In the genomic region with DNA sequence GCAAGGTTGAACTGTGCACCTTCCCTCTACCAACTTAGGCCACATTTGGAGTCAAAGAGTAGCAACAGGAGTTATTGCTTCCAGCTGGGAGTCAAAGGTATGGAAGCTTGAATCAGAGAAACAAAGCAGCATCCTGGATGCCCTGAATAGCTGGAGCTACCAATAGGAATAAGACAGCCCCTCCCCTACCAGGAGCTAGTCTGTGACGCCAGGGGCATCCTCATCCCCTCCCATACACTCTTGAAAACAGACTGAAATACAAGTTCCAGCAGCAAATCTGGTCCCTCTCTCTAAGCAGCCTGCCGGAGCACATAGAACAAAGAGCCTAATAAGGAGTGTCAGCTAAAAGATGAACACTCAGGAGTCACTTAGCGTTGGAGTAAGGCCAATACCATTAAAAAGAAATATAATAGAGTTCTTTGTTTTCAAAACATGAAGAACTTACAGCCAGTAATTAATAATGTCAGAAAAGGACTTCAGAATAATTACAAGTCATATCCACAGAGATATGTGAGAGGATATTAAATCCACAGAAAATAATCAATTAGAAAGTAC, we compare ENCODE assay signal across 27 cellular contexts. TPM values are rescaled to one million over a fixed set of nuclear protein-coding genes. Genes with fewer than 3 reads are reported as not detected.
DNase-seq lines count a peak whose midpoint lies in the region; ATAC-seq, FAIRE-seq and TF ChIP-seq lines count a peak whose summit lies in the region.
"Had no signal": no experiment of that assay in that cellular context is flagged by ENCODE, and none has a peak within 500 bp of the region (broad histone marks: within the 10 kb centered on the region; RNA-seq: fewer than 3 reads in every experiment).

No MANE protein-coding gene starts in this region.

- intact Hi-C loops in IMR-90 (cut with micrococcal nuclease) (no loop called here), ovary (cut with DNase I) (no loop called here)

- no peaks in the 10 kb centered on the region for H3K79me2 ChIP-seq in H1 (ENCODE audit: control insufficient read depth in 1 of 2, insufficient read depth in 2 of 2, low read length in 2 of 2)

- H3K23ac ChIP-seq in IMR-90 (ENCODE audit: low read depth, low read length) (no peak overlapping the region), H1 (ENCODE audit: insufficient read length) (no peak overlapping the region)

- in situ Hi-C loops in IMR-90 (cut with MboI; ENCODE audit: low sequenced_read_pairs): no loop called here

- POLR2A ChIA-PET in IMR-90 (lab: Charles Lee; ENCODE audit: unreplicated experiment) (no interaction called here), H1 (lab: Charles Lee; ENCODE audit: partially characterized antibody) (no interaction called here)

- no peak overlapping the region for H4K8ac ChIP-seq in IMR-90 (ENCODE audit: low read depth in 2 of 2, low read length in 2 of 2)
- no peak overlapping the region for H4K8ac ChIP-seq in H1 (ENCODE audit: extremely low read depth, insufficient read depth, low read length)

- H3K27me3 ChIP-seq in IMR-90 (ENCODE audit: control insufficient read depth, insufficient read depth, low read length) (no peaks in the 10 kb centered on the region), H1 (replicated peaks in 1 of 4; ENCODE audit: control insufficient read depth in 3 of 4, extremely low read depth in 1 of 4, insufficient read depth in 3 of 4, low read length in 3 of 4) (peaks cover 0 to 1% (median 0%) of the 10 kb centered on the region in 4 experiments; a peak in 1 of 7 replicates), skeletal muscle tissue (ENCODE audit: control insufficient read depth in 3 of 3, insufficient read depth in 3 of 3, low read length in 3 of 3) (no peaks in the 10 kb centered on the region), ovary (no peaks in the 10 kb centered on the region)
- H3K27me3 ChIP-seq: BLaER1 treated with 17β-estradiol and CSF1 and Interleukin-3, amounts not matched to agents 10 nM and 100 nM; upper lobe of left lung had no signal

- TF ChIP-seq CTCF in IMR-90 (conservative IDR thresholded peaks at IDR 0.05; ENCODE audit: low read depth, low read length) (no peak), H1 (IDR thresholded peaks at IDR 0.05; ENCODE audit: control extremely low read depth in 1 of 3, insufficient read depth in 1 of 3, low read depth in 1 of 3, low read length in 3 of 3) (no peak), ovary (IDR thresholded peaks at IDR 0.05) (no peak)

- TF ChIP-seq EP300 in H1 (IDR thresholded peaks at IDR 0.05; ENCODE audit: borderline replicate concordance in 1 of 2, low read depth in 2 of 2, low read length in 2 of 2) (no peak), ovary (IDR thresholded peaks at IDR 0.05) (no peak)

- no peak overlapping the region for H2BK5ac ChIP-seq in IMR-90 (ENCODE audit: low read depth, low read length, poor library complexity, severe bottlenecking)
- H2BK5ac ChIP-seq in H1 (ENCODE audit: low read depth, low read length): no peak overlapping the region

- 0 out of 2 replicates have a peak overlapping the region, but pooled peaks have one; percentile 63 for H3K14ac ChIP-seq in IMR-90 (replicated peaks; ENCODE audit: low read depth, low read length)
- no peak overlapping the region for H3K14ac ChIP-seq in H1 (ENCODE audit: insufficient read length)

- no peak overlapping the region for H3K27ac ChIP-seq in IMR-90 (ENCODE audit: insufficient read depth, low read length)
- no peak overlapping the region for H3K27ac ChIP-seq in H1 (ENCODE audit: low read depth, low read length)
- peak overlapping the region; percentile 26 for H3K27ac ChIP-seq in skeletal muscle tissue (ENCODE audit: low read depth, low read length)
- no peak overlapping the region for H3K27ac ChIP-seq in ovary
- H3K27ac ChIP-seq: BLaER1 treated with 17β-estradiol and CSF1 and Interleukin-3, amounts not matched to agents 10 nM and 100 nM; HL-60; skin epidermis; upper lobe of left lung had no signal

- no peak overlapping the region for H4K5ac ChIP-seq in IMR-90 (ENCODE audit: low read depth, low read length)
- no peak overlapping the region for H4K5ac ChIP-seq in H1 (ENCODE audit: insufficient read length, low read depth, low read length)

- dilution Hi-C loops in IMR-90 (cut with HindIII; ENCODE audit: low sequenced_read_pairs, unreplicated experiment): no loop called here

- H3K9me1 ChIP-seq in IMR-90 (ENCODE audit: insufficient read depth, low read length): no peaks in the 10 kb centered on the region

- H4K91ac ChIP-seq in IMR-90 (ENCODE audit: insufficient read depth, low read depth, low read length) (no peak overlapping the region), H1 (replicated peaks; ENCODE audit: insufficient read length, low read length) (no peak overlapping the region)

- peak overlapping the region; percentile 46; the same call in 1 of the 2 replicates for H3K18ac ChIP-seq in IMR-90 (ENCODE audit: low read depth, low read length)
- no peak overlapping the region; the same call in 1 of the 2 replicates for H3K18ac ChIP-seq in H1 (ENCODE audit: extremely low read depth, low read length)

- H2AK9ac ChIP-seq in IMR-90 (replicated peaks; ENCODE audit: low read depth, low read length, poor library complexity): no peak overlapping the region

- no peak for TF ChIP-seq RAD21 in IMR-90 (IDR thresholded peaks at IDR 0.05; ENCODE audit: low read length)
- no peak for TF ChIP-seq RAD21 in H1 (IDR thresholded peaks at IDR 0.05 in 1 of 2, conservative IDR thresholded peaks at IDR 0.05 in 1 of 2; ENCODE audit: low read depth in 2 of 2, low read length in 2 of 2)

- H3K9me3 ChIP-seq in IMR-90 (ENCODE audit: control insufficient read depth, insufficient read depth, low read length) (no peaks in the 10 kb centered on the region), H1 (ENCODE audit: insufficient read depth in 2 of 2, low read depth in 1 of 2, low read length in 1 of 2) (no peaks in the 10 kb centered on the region), skeletal muscle tissue (ENCODE audit: control insufficient read depth in 3 of 3, low read length in 3 of 3) (no peaks in the 10 kb centered on the region), ovary (no peaks in the 10 kb centered on the region)
- H3K9me3 ChIP-seq: upper lobe of left lung had no signal

- H3K56ac ChIP-seq in IMR-90 (ENCODE audit: extremely low read depth, insufficient read depth, low read length): no peak overlapping the region
- no peak overlapping the region for H3K56ac ChIP-seq in H1 (replicated peaks; ENCODE audit: insufficient read length, low read depth, low read length)

- no TSS peak for BruUV-seq in IMR-90 (replicated peaks; lab: Mats Ljungman, UMichigan)

- WGBS in IMR-90 (ENCODE audit: extremely low coverage in 2 of 2, insufficient read length in 1 of 2), 2 experiments: no CpG with 5 or more reads among the region's 3 CpGs
- WGBS in H1 (ENCODE audit: extremely low coverage in 1 of 2, insufficient coverage in 1 of 2, insufficient read length in 1 of 2, insufficient replicate concordance in 2 of 2, low coverage in 1 of 2, low lambda C conversion rate in 2 of 2, missing lambda C conversion rate in 1 of 2), 2 experiments: 53% methylated on average over 3 of the region's 3 CpGs; no CpG with 5 or more reads in 1 of the 2 experiments
- 53 to 68% (median 63%) methylated on average over 3 of the region's 3 CpGs for WGBS in ovary, 3 donors

- no peak overlapping the region for H2BK15ac ChIP-seq in IMR-90 (ENCODE audit: low read depth, low read length)
- H2BK15ac ChIP-seq in H1 (ENCODE audit: low read length): no peak overlapping the region

- peak overlapping the region; percentile 59 for H2AFZ ChIP-seq in IMR-90 (replicated peaks; ENCODE audit: low read length, poor library complexity)
- peak overlapping the region; percentile 86 for H2AFZ ChIP-seq in H1 (ENCODE audit: low read length)

- no peaks in the 10 kb centered on the region for H4K20me1 ChIP-seq in IMR-90 (ENCODE audit: insufficient read depth, low read length)
- no peaks in the 10 kb centered on the region for H4K20me1 ChIP-seq in H1 (replicated peaks in 1 of 2; ENCODE audit: control insufficient read depth in 1 of 2, insufficient read depth in 2 of 2, low read length in 2 of 2)
- H4K20me1 ChIP-seq: BLaER1 treated with 17β-estradiol and CSF1 and Interleukin-3, amounts not matched to agents 10 nM and 100 nM had no signal

- H3K4me2 ChIP-seq in IMR-90 (ENCODE audit: low read depth, low read length) (no peak overlapping the region), H1 (ENCODE audit: insufficient read depth in 1 of 2, low read depth in 2 of 2, low read length in 2 of 2) (peak overlapping the region in 1 of 2 experiments; percentile 27; a peak in 1 of 4 replicates)
- H3K4me2 ChIP-seq: BLaER1 treated with 17β-estradiol and CSF1 and Interleukin-3, amounts not matched to agents 10 nM and 100 nM had no signal

- DNase-seq in IMR-90 (no peak), H1 (ENCODE audit: low read depth in 1 of 2, low spot score in 2 of 2) (peak; percentile 19 to 51), iPS-NIHi11 (ENCODE audit: low spot score) (peak; percentile 64), ovary (no peak), medulla oblongata (ENCODE audit: extremely low spot score) (no peak)
- DNase-seq: activated B cell treated with CpG ODN at 0.5 μM for 24 hours; activated CD4-positive, alpha-beta T cell treated with anti-CD3 and anti-CD28 coated beads, Interleukin-2, amount 50 U/mL, for 1 hour; activated naive CD4-positive, alpha-beta T cell; activated T-cell treated with anti-CD3 and anti-CD28 coated beads, Interleukin-2, amount 50 U/mL, for 72 hours; Caco-2; GDM1; glutamatergic neuron; HCEC 1CT; Kasumi-1; naive B cell; NCI-H146; NCI-H2171 treated with DMSO at 0.1 percent for 48 hours; NCI-H524 treated with DMSO at 0.1 percent for 48 hours; nucleus accumbens; upper lobe of left lung had no signal

- H2BK12ac ChIP-seq in H1 (ENCODE audit: low read depth, low read length): no peak overlapping the region

- CTCF ChIA-PET in IMR-90 (lab: Yijun Ruan, JAX) (no interaction called here), H1 (lab: Charles Lee; ENCODE audit: partially characterized antibody) (interaction anchor here (1.4 kb wide), 1 partner anchor 8 kb away, joined by 3 read pairs; no protein-coding TSS in a partner anchor)

- H2BK120ac ChIP-seq in IMR-90 (ENCODE audit: low read depth, low read length): no peak overlapping the region
- no peak overlapping the region for H2BK120ac ChIP-seq in H1 (replicated peaks; ENCODE audit: low read depth, low read length)

- H3K36me3 ChIP-seq in IMR-90 (ENCODE audit: control insufficient read depth, insufficient read depth, low read length) (no peaks in the 10 kb centered on the region), H1 (ENCODE audit: control insufficient read depth in 2 of 4, insufficient read depth in 4 of 4, low read length in 3 of 4) (no peaks in the 10 kb centered on the region), skeletal muscle tissue (ENCODE audit: control insufficient read depth in 3 of 3, insufficient read depth in 3 of 3, low read length in 3 of 3) (no peaks in the 10 kb centered on the region), ovary (no peaks in the 10 kb centered on the region)
- H3K36me3 ChIP-seq: BLaER1 treated with 17β-estradiol and CSF1 and Interleukin-3, amounts not matched to agents 10 nM and 100 nM; upper lobe of left lung had no signal

- peak; percentile 39 for FAIRE-seq in H1 (lab: Jason Lieb, UNC)
- FAIRE-seq: HepG2 had no signal

- H3K4ac ChIP-seq in IMR-90 (ENCODE audit: low read depth, low read length) (no peak overlapping the region), H1 (replicated peaks; ENCODE audit: insufficient read length, low read depth, low read length) (no peak overlapping the region)

- H2AK5ac ChIP-seq in IMR-90 (ENCODE audit: low read depth, low read length): no peak overlapping the region
- H2AK5ac ChIP-seq in H1 (ENCODE audit: low read depth, low read length): no peak overlapping the region

- H3K23me2 ChIP-seq in H1 (ENCODE audit: low read depth, low read length): no peaks in the 10 kb centered on the region; the same call in 1 of the 2 replicates

- no peak overlapping the region for H3K9ac ChIP-seq in IMR-90 (ENCODE audit: low read depth, low read length)
- no peak overlapping the region for H3K9ac ChIP-seq in H1 (replicated peaks in 1 of 4; ENCODE audit: extremely low read depth in 1 of 4, low read depth in 3 of 4, low read length in 3 of 4)
- H3K9ac ChIP-seq in skeletal muscle tissue (ENCODE audit: low read depth in 1 of 3, low read length in 3 of 3): no peak overlapping the region
- H3K9ac ChIP-seq: BLaER1 treated with 17β-estradiol and CSF1 and Interleukin-3, amounts not matched to agents 10 nM and 100 nM had no signal

- no peaks in the 10 kb centered on the region for H3K79me1 ChIP-seq in IMR-90 (ENCODE audit: low read depth in 1 of 2, low read length in 2 of 2)
- no peaks in the 10 kb centered on the region for H3K79me1 ChIP-seq in H1 (ENCODE audit: low read depth, low read length)

- ATAC-seq in IMR-90 (ENCODE audit: low read depth): no peak
- no peak for ATAC-seq in HG02759 (IDR thresholded peaks at IDR 0.05; ENCODE audit: unreplicated experiment)
- ATAC-seq: activated T-cell treated with anti-CD3 and anti-CD28 coated beads, Interleukin-2, amount 50 U/mL, for 72 hours; HepG2; Panc1 had no signal

- H2BK20ac ChIP-seq in IMR-90 (ENCODE audit: low read depth, low read length) (no peak overlapping the region), H1 (ENCODE audit: low read length) (no peak overlapping the region)

- H3K4me3 ChIP-seq in IMR-90 (ENCODE audit: insufficient read depth, low read depth, low read length) (no peak overlapping the region), H1 (ENCODE audit: extremely low read depth in 1 of 4, insufficient read depth in 2 of 4, low read depth in 3 of 4, low read length in 4 of 4) (no peak overlapping the region), skeletal muscle tissue (ENCODE audit: low read length in 3 of 3) (peak overlapping the region in 1 of 3 donors; percentile 2), ovary (no peak overlapping the region)
- H3K4me3 ChIP-seq: BLaER1 treated with 17β-estradiol and CSF1 and Interleukin-3, amounts not matched to agents 10 nM and 100 nM; skin epidermis; upper lobe of left lung had no signal

- H3K4me1 ChIP-seq in IMR-90 (ENCODE audit: control insufficient read depth, insufficient read depth, low read length) (no peaks in the 10 kb centered on the region), H1 (replicated peaks in 1 of 4; ENCODE audit: control insufficient read depth in 3 of 4, insufficient read depth in 4 of 4, low read length in 3 of 4) (peaks cover 0 to 8% (median 0%) of the 10 kb centered on the region in 4 experiments; a peak in 2 of 7 replicates), skeletal muscle tissue (ENCODE audit: control insufficient read depth in 3 of 3, insufficient read depth in 3 of 3, low read length in 3 of 3) (peaks cover 7 to 18% (median 16%) of the 10 kb centered on the region in 3 donors), ovary (ENCODE audit: insufficient read depth) (no peaks in the 10 kb centered on the region)
- H3K4me1 ChIP-seq: BLaER1 treated with 17β-estradiol and CSF1 and Interleukin-3, amounts not matched to agents 10 nM and 100 nM; Caco-2; upper lobe of left lung had no signal

- TF ChIP-seq POLR2A in IMR-90 (IDR thresholded peaks at IDR 0.05; ENCODE audit: low read depth, low read length): no peak
- TF ChIP-seq POLR2A in H1 (IDR thresholded peaks at IDR 0.05; ENCODE audit: control extremely low read depth in 1 of 2, low read depth in 2 of 2, low read length in 2 of 2): no peak
- no peak for TF ChIP-seq POLR2A in ovary (IDR thresholded peaks at IDR 0.05)

RNA-seq across cellular contexts. Expression of a gene that starts 25.6 kb away (rescaled TPM):
- total RNA-seq in IMR-90 (2012; rRNA removed) (under 0.01 TPM in 2 replicates), skeletal muscle tissue (19.3 TPM), ovary (1 to 10 TPM; 1.1 to 7.1 (median 2.7) TPM)
- polyA plus RNA-seq in IMR-90 (2012; rRNA removed) (0.03 TPM in 1 of 2 replicates, not detected in the other), H1 (2011; rRNA removed) (2.0 and 2.4 TPM in 2 replicates), ovary (1 to 10 TPM; 1.7 to 6.9 TPM)
- polyA plus RNA-seq in IMR-90 (2012; cell fraction: cytosol; rRNA removed): 0.01 and 0.02 TPM in 2 replicates
- polyA plus RNA-seq in IMR-90 (2012; cell fraction: nucleus; rRNA removed; ENCODE audit: low replicate concordance): 0.01 TPM in 1 of 2 replicates, not detected in the other
- 5.0 and 5.7 TPM in 2 replicates for total RNA-seq in H1 (2021; fragmentation: NEBNext Ultra II Directional; extraction: Animal tissue kit (Norgen Biotek cat#: 25700))
- polyA plus RNA-seq in H1 (2011; cell fraction: cytosol; rRNA removed): 4.7 TPM
- 8.2 TPM for polyA plus RNA-seq in H1 (2011; cell fraction: nucleus; rRNA removed)
- 2.8 to 4.3 TPM (median 4.0 TPM) in 4 replicates for polyA plus RNA-seq in H1 (2012, experiment 1 of 2)
- 0.10 TPM for polyA plus RNA-seq in H1 (2012, experiment 2 of 2)
- 5.2 TPM for polyA plus RNA-seq in H1 (2013, experiment 1 of 2)
- 4.2 TPM for polyA plus RNA-seq in H1 (2013, experiment 2 of 2)
- polyA minus RNA-seq in H1 (2011; rRNA and poly(A)+ RNA removed): 5.4 and 10.6 TPM in 2 replicates
- polyA minus RNA-seq in H1 (2011; cell fraction: cytosol; rRNA and poly(A)+ RNA removed): 3.6 TPM
- polyA minus RNA-seq in H1 (2011; cell fraction: nucleus; rRNA and poly(A)+ RNA removed): 13.5 TPM
- total RNA-seq: activated B cell treated with CpG ODN at 0.5 μM for 24 hours, HepG2 had no signal
- polyA plus RNA-seq: HepG2 had no signal

Comparison
In these comparisons a context has a peak if more than half of its experiments do, and no peak if none do; other contexts are left out.
1. DNase-seq: peak in H1 (2 of 2) and iPS-NIHi11 (single experiment); none in IMR-90 (single experiment), ovary (0 of 5) and medulla oblongata (single experiment).